Comparison of ENCODE assay signal across 1 cellular context in genomic region chr1:196661345-196661744, GRCh38.
TF ChIP-seq lines count a peak whose summit lies in the region.

No MANE protein-coding gene starts in this region.

TF ChIP-seq in K562, 482 proteins besides CTCF, POLR2A, EP300 and RAD21:
- TF ChIP-seq CREM (IDR thresholded peaks at IDR 0.05; ENCODE audit: low read depth), result no peak
- no peak for TF ChIP-seq ZHX1 (conservative IDR thresholded peaks at IDR 0.05; ENCODE audit: low read length)
- no peak for TF ChIP-seq SAP30 (IDR thresholded peaks at IDR 0.05; ENCODE audit: borderline replicate concordance, insufficient read depth, low read depth, low read length, poor library complexity, severe bottlenecking)
- TF ChIP-seq XRCC3 (IDR thresholded peaks at IDR 0.05), result no peak
- TF ChIP-seq DNMT1 (IDR thresholded peaks at IDR 0.05), result no peak
- no peak for TF ChIP-seq PRMT5 (CRISPR knock-in tag; IDR thresholded peaks at IDR 0.05)
- no peak for TF ChIP-seq ZBTB2 (IDR thresholded peaks at IDR 0.05)
- no peak for TF ChIP-seq CEBPZ (IDR thresholded peaks at IDR 0.05; ENCODE audit: borderline replicate concordance, low read depth, low read length)
- TF ChIP-seq ZNF589 (CRISPR knock-in tag; IDR thresholded peaks at IDR 0.05; ENCODE audit: low read depth), result no peak
- TF ChIP-seq SUPT5H (IDR thresholded peaks at IDR 0.05), result no peak
